14 cellular contexts compared by ENCODE assay signal in genomic region chr22:37032134-37032534, GRCh38. TPM values are rescaled to one million over a fixed set of nuclear protein-coding genes. Genes with fewer than 3 reads are reported as not detected.
A peak's percentile ranks its signal among the peaks of the same experiment; 100 is the strongest.
DNase-seq lines count a peak whose midpoint lies in the region; ATAC-seq, FAIRE-seq and TF ChIP-seq lines count a peak whose summit lies in the region.
"Had no signal": no experiment of that assay in that cellular context is flagged by ENCODE, and none has a peak within 500 bp of the region (broad histone marks: within the 10 kb centered on the region; RNA-seq: fewer than 3 reads in every experiment).

No MANE protein-coding gene starts in this region.

- H2BK120ac ChIP-seq in trophoblast cell (ENCODE audit: insufficient read depth, low read length, poor library complexity) = peak overlapping the region; percentile 31

- H3K4me1 ChIP-seq in left lung (peaks cover 4 to 17% of the 10 kb centered on the region in 2 donors), trophoblast cell (ENCODE audit: control insufficient read depth in 1 of 2, insufficient read depth in 2 of 2, low read length in 2 of 2) (peaks cover 9 to 14% of the 10 kb centered on the region in 2 experiments), tibial artery (peaks cover 0 to 3% (median 0%) of the 10 kb centered on the region in 4 donors)

- H2BK5ac ChIP-seq in trophoblast cell (ENCODE audit: low read depth, low read length, poor library complexity) = no peak overlapping the region

- TSS peak; percentile 95 for BruUV-seq in Calu3 (replicated peaks; lab: Mats Ljungman, UMichigan)

- H2AFZ ChIP-seq in trophoblast cell (ENCODE audit: insufficient read depth, low read length, poor library complexity) = no peak overlapping the region

- peak; percentile 43 for FAIRE-seq in bronchial epithelial cell (lab: Jason Lieb, UNC)

- no peaks in the 10 kb centered on the region for H3K27me3 Mint-ChIP-seq in Calu3 (ENCODE audit: unreplicated experiment)
- no peaks in the 10 kb centered on the region for H3K27me3 Mint-ChIP-seq in natural killer cell treated with Interleukin-12 subunit alpha and Interleukin-12 subunit beta and Interleukin-15 and Interleukin-18, amount 100 ng/mL, for 72 hours

- intact Hi-C loops in Calu3 (cut with micrococcal nuclease; ENCODE audit: unreplicated experiment) = no loop called here
- intact Hi-C loops in left lung (cut with DNase I) = no loop called here
- intact Hi-C loops in tibial artery (cut with DNase I; ENCODE audit: low total_unique reads) = loop anchor here (10.0 kb wide), 1 partner anchor 173 kb away; no protein-coding TSS in a partner anchor

- H3K9me3 ChIP-seq in left lung = no peaks in the 10 kb centered on the region
- no peaks in the 10 kb centered on the region for H3K9me3 ChIP-seq in trophoblast cell (ENCODE audit: insufficient read depth, low read depth, low read length)
- H3K9me3 ChIP-seq in tibial artery = no peaks in the 10 kb centered on the region

- no peaks in the 10 kb centered on the region for H3K27me3 ChIP-seq in bronchial epithelial cell (ENCODE audit: control insufficient read depth, insufficient read depth, low read length)
- no peaks in the 10 kb centered on the region for H3K27me3 ChIP-seq in left lung
- H3K27me3 ChIP-seq in trophoblast cell (ENCODE audit: insufficient read depth, low read length) = no peaks in the 10 kb centered on the region
- H3K27me3 ChIP-seq in tibial artery = peaks cover 0 to 13% of the 10 kb centered on the region in 2 donors

- H3K4me2 ChIP-seq in trophoblast cell (ENCODE audit: low read length) = no peak overlapping the region

- H3K23ac ChIP-seq in trophoblast cell (ENCODE audit: low read length) = no peak overlapping the region

- H2BK12ac ChIP-seq in trophoblast cell (ENCODE audit: low read length) = no peak overlapping the region

- H4K8ac ChIP-seq in trophoblast cell (ENCODE audit: low read depth, low read length) = no peak overlapping the region

- H4K12ac ChIP-seq in trophoblast cell (ENCODE audit: low read depth, low read length) = no peak overlapping the region

- peaks cover 51% of the 10 kb centered on the region for H3K36me3 Mint-ChIP-seq in Calu3 (ENCODE audit: insufficient read depth, unreplicated experiment)
- no peaks in the 10 kb centered on the region for H3K36me3 Mint-ChIP-seq in natural killer cell treated with Interleukin-12 subunit alpha and Interleukin-12 subunit beta and Interleukin-15 and Interleukin-18, amount 100 ng/mL, for 72 hours
- H3K36me3 Mint-ChIP-seq: activated naive CD4-positive, alpha-beta T cell treated with anti-CD3 and anti-CD28 coated beads, Interleukin-2, amount 50 U/mL, for 24 hours had no signal

- CTCF ChIA-PET in Calu3 (lab: Charles Lee) = interaction anchor here (0.6 to 4.5 kb wide), 11 partner anchors 11 to 465 kb away, joined by 3 to 46 read pairs (median 4); no protein-coding TSS in a partner anchor

- no peak overlapping the region for H3K4ac ChIP-seq in trophoblast cell (ENCODE audit: low read depth, low read length)

- peaks cover 6% of the 10 kb centered on the region for H3K36me3 ChIP-seq in bronchial epithelial cell (ENCODE audit: control insufficient read depth, insufficient read depth, low read length)
- peaks cover 0 to 32% of the 10 kb centered on the region in 2 donors for H3K36me3 ChIP-seq in left lung
- peaks cover 13 to 20% of the 10 kb centered on the region in 2 experiments for H3K36me3 ChIP-seq in trophoblast cell (ENCODE audit: control insufficient read depth in 1 of 2, insufficient read depth in 2 of 2, low read length in 2 of 2)
- H3K36me3 ChIP-seq in tibial artery = peaks cover 11 to 42% (median 28%) of the 10 kb centered on the region in 3 donors

- H2AK5ac ChIP-seq in trophoblast cell (ENCODE audit: low read length) = no peak overlapping the region

- no peak overlapping the region for H3K9ac ChIP-seq in trophoblast cell (ENCODE audit: low read length)

- H3K9me3 Mint-ChIP-seq in Calu3 (ENCODE audit: low read depth, unreplicated experiment) = no peaks in the 10 kb centered on the region
- H3K9me3 Mint-ChIP-seq in natural killer cell treated with Interleukin-12 subunit alpha and Interleukin-12 subunit beta and Interleukin-15 and Interleukin-18, amount 100 ng/mL, for 72 hours = no peaks in the 10 kb centered on the region
- H3K9me3 Mint-ChIP-seq: activated CD4-positive, alpha-beta T cell treated with anti-CD3 and anti-CD28 coated beads, Interleukin-2, amount 10 ng/mL, durations not matched to agents 7 days and 5 days; activated naive CD4-positive, alpha-beta T cell treated with anti-CD3 and anti-CD28 coated beads, Interleukin-2, amount 50 U/mL, for 24 hours; brain; stimulated activated naive CD8-positive, alpha-beta T cell treated with anti-CD3 and anti-CD28 coated beads, Interleukin-15, amount 100 ng/mL, for 72 hours had no signal

- ATAC-seq in left lung = peak; percentile 52
- no peak for ATAC-seq in activated CD4-positive, CD25-positive, alpha-beta regulatory T cell treated with anti-CD3 and anti-CD28 coated beads, Interleukin-2, amount 50 U/mL, for 24 hours
- no peak for ATAC-seq in natural killer cell treated with Interleukin-12 subunit alpha and Interleukin-12 subunit beta and Interleukin-15 and Interleukin-18, amount 100 ng/mL, for 72 hours
- ATAC-seq: stimulated activated naive CD8-positive, alpha-beta T cell treated with anti-CD3 and anti-CD28 coated beads, Interleukin-15, amount 100 ng/mL, for 72 hours had no signal

- WGBS in trophoblast cell (ENCODE audit: extremely low coverage, insufficient coverage, insufficient read length) = no CpG with 5 or more reads among the region's 2 CpGs

- H3K79me1 ChIP-seq in trophoblast cell (ENCODE audit: low read length) = no peaks in the 10 kb centered on the region

- H3K18ac ChIP-seq in trophoblast cell (ENCODE audit: low read length) = no peak overlapping the region

- no peak for DNase-seq in Calu3
- DNase-seq in bronchial epithelial cell (ENCODE audit: low read depth) = peak; percentile 45
- DNase-seq in left lung = no peak
- DNase-seq in trophoblast cell = peak in 1 of 2 donors; percentile 49
- DNase-seq in tibial artery = no peak
- DNase-seq in natural killer cell treated with Interleukin-12 subunit alpha and Interleukin-12 subunit beta and Interleukin-15 and Interleukin-18, amount 100 ng/mL, for 72 hours (ENCODE audit: low spot score) = no peak
- DNase-seq in activated CD8-positive, alpha-beta memory T cell treated with anti-CD3 and anti-CD28 coated beads for 24 hours = no peak
- DNase-seq: activated CD4-positive, alpha-beta T cell treated with anti-CD3 and anti-CD28 coated beads, Interleukin-2, amount 10 ng/mL, durations not matched to agents 7 days and 5 days; NCI-H1436; SIG-M5; stimulated activated naive CD8-positive, alpha-beta T cell treated with anti-CD3 and anti-CD28 coated beads, Interleukin-15, amount 100 ng/mL, for 72 hours had no signal

- H4K91ac ChIP-seq in trophoblast cell (ENCODE audit: low read depth, low read length) = no peak overlapping the region

- H3K4me3 Mint-ChIP-seq in Calu3 (ENCODE audit: low read depth, unreplicated experiment) = peak overlapping the region; percentile 63
- H3K4me3 Mint-ChIP-seq in natural killer cell treated with Interleukin-12 subunit alpha and Interleukin-12 subunit beta and Interleukin-15 and Interleukin-18, amount 100 ng/mL, for 72 hours = no peak overlapping the region
- H3K4me3 Mint-ChIP-seq: activated CD4-positive, alpha-beta T cell treated with anti-CD3 and anti-CD28 coated beads, Interleukin-2, amount 10 ng/mL, durations not matched to agents 7 days and 5 days; activated naive CD4-positive, alpha-beta T cell treated with anti-CD3 and anti-CD28 coated beads, Interleukin-2, amount 50 U/mL, for 24 hours; brain; stimulated activated naive CD8-positive, alpha-beta T cell treated with anti-CD3 and anti-CD28 coated beads, Interleukin-15, amount 100 ng/mL, for 72 hours had no signal

- peaks cover 52% of the 10 kb centered on the region for H3K4me1 Mint-ChIP-seq in Calu3 (ENCODE audit: low read depth, unreplicated experiment)
- no peaks in the 10 kb centered on the region for H3K4me1 Mint-ChIP-seq in natural killer cell treated with Interleukin-12 subunit alpha and Interleukin-12 subunit beta and Interleukin-15 and Interleukin-18, amount 100 ng/mL, for 72 hours (ENCODE audit: low read depth in 2 of 2)
- H3K4me1 Mint-ChIP-seq: activated CD4-positive, alpha-beta T cell treated with anti-CD3 and anti-CD28 coated beads, Interleukin-2, amount 10 ng/mL, durations not matched to agents 7 days and 5 days; activated naive CD4-positive, alpha-beta T cell treated with anti-CD3 and anti-CD28 coated beads, Interleukin-2, amount 50 U/mL, for 24 hours; brain; stimulated activated naive CD8-positive, alpha-beta T cell treated with anti-CD3 and anti-CD28 coated beads, Interleukin-15, amount 100 ng/mL, for 72 hours had no signal

- H3K14ac ChIP-seq in trophoblast cell (ENCODE audit: low read length) = no peak overlapping the region

- H3K27ac ChIP-seq in left lung (peak overlapping the region; percentile 61 to 70), trophoblast cell (ENCODE audit: low read depth, low read length) (no peak overlapping the region), tibial artery (no peak overlapping the region)

- H3K4me3 ChIP-seq in bronchial epithelial cell (ENCODE audit: low read depth, low read length) (peak overlapping the region; percentile 26), left lung (no peak overlapping the region), trophoblast cell (ENCODE audit: low read depth, low read length) (no peak overlapping the region), tibial artery (no peak overlapping the region)

- TF ChIP-seq CTCF in Calu3 (IDR thresholded peaks at IDR 0.05; ENCODE audit: unreplicated experiment) (no peak), bronchial epithelial cell (IDR thresholded peaks at IDR 0.05; ENCODE audit: insufficient read depth, low read length, severe bottlenecking) (no peak), left lung (IDR thresholded peaks at IDR 0.05) (no peak), tibial artery (IDR thresholded peaks at IDR 0.05) (no peak)

- H3K27ac Mint-ChIP-seq in Calu3 (ENCODE audit: unreplicated experiment) = peak overlapping the region; percentile 100
- no peak overlapping the region for H3K27ac Mint-ChIP-seq in natural killer cell treated with Interleukin-12 subunit alpha and Interleukin-12 subunit beta and Interleukin-15 and Interleukin-18, amount 100 ng/mL, for 72 hours
- H3K27ac Mint-ChIP-seq: activated CD4-positive, alpha-beta T cell treated with anti-CD3 and anti-CD28 coated beads, Interleukin-2, amount 10 ng/mL, durations not matched to agents 7 days and 5 days; activated naive CD4-positive, alpha-beta T cell treated with anti-CD3 and anti-CD28 coated beads, Interleukin-2, amount 50 U/mL, for 24 hours; stimulated activated naive CD8-positive, alpha-beta T cell treated with anti-CD3 and anti-CD28 coated beads, Interleukin-15, amount 100 ng/mL, for 72 hours had no signal

- no peaks in the 10 kb centered on the region for H3K79me2 ChIP-seq in trophoblast cell (ENCODE audit: control insufficient read depth, insufficient read depth, low read length, poor library complexity)

RNA-seq across cellular contexts. Expression of gene MPST, which starts 12.6 kb away (rescaled TPM):
- total RNA-seq in Calu3 (2022) (60.8 and 73.0 TPM in 2 replicates), bronchial epithelial cell (96.3 and 121 TPM in 2 replicates), left lung (10 to 100 TPM; 56.2 to 63.1 TPM)
- 58.3 and 60.4 TPM in 2 replicates for polyA plus RNA-seq in trophoblast cell (2013)
- total RNA-seq in natural killer cell treated with Interleukin-12 subunit alpha and Interleukin-12 subunit beta and Interleukin-15 and Interleukin-18, amount 100 ng/mL, for 72 hours = 10 to 100 TPM; 27.6 to 51.1 TPM

RNA-seq across cellular contexts. Expression of gene TST, which starts 12.9 kb away (rescaled TPM):
- total RNA-seq in Calu3 (2022) (52.2 and 64.7 TPM in 2 replicates), bronchial epithelial cell (45.8 and 102 TPM in 2 replicates), left lung (10 to 100 TPM; 37.7 to 52.0 TPM)
- polyA plus RNA-seq in trophoblast cell (2013) = 18.5 and 19.5 TPM in 2 replicates
- total RNA-seq in natural killer cell treated with Interleukin-12 subunit alpha and Interleukin-12 subunit beta and Interleukin-15 and Interleukin-18, amount 100 ng/mL, for 72 hours = 10 to 100 TPM; 12.2 to 17.9 TPM

RNA-seq across cellular contexts. Expression of gene KCTD17, which starts 19.4 kb away (rescaled TPM):
- total RNA-seq in Calu3 (2022) = 19.6 and 19.8 TPM in 2 replicates
- 7.4 and 22.3 TPM in 2 replicates for total RNA-seq in bronchial epithelial cell
- total RNA-seq in left lung = 10 to 100 TPM; 20.5 to 22.2 TPM
- 6.8 and 7.2 TPM in 2 replicates for polyA plus RNA-seq in trophoblast cell (2013)
- total RNA-seq in natural killer cell treated with Interleukin-12 subunit alpha and Interleukin-12 subunit beta and Interleukin-15 and Interleukin-18, amount 100 ng/mL, for 72 hours = 10 to 100 TPM; 30.5 to 43.8 TPM

Comparison
In these comparisons a context has a peak if more than half of its experiments do, and no peak if none do; other contexts are left out.
1. H3K27ac ChIP-seq: peak in left lung (2 of 2); none in trophoblast cell (single experiment) and tibial artery (0 of 2).